ENCODE assay signal across 1 cellular context in genomic region chr15:75758071-75758872, GRCh38.
TF ChIP-seq lines count a peak whose summit lies in the region.

No MANE protein-coding gene starts in this region.

TF ChIP-seq in K562, 482 proteins besides CTCF, POLR2A, EP300 and RAD21 (continued from another document):
- TF ChIP-seq CREB5 (CRISPR knock-in tag; IDR thresholded peaks at IDR 0.05) (no peak), HES1 (IDR thresholded peaks at IDR 0.05; ENCODE audit: low read depth) (no peak), U2AF2 (optimal IDR thresholded peaks at IDR 0.05; ENCODE audit: low read depth, low read length) (no peak), TRIM24 (IDR thresholded peaks at IDR 0.05) (peak in 1 of 2 experiments; percentile 41; a peak in 2 of 4 replicates), SRSF3 (IDR thresholded peaks at IDR 0.05; ENCODE audit: insufficient read depth, low read length) (no peak), SAFB2 (IDR thresholded peaks at IDR 0.05; ENCODE audit: borderline replicate concordance, low read depth, low read length, severe bottlenecking) (no peak), L3MBTL2 (IDR thresholded peaks at IDR 0.05) (peak; percentile 78), U2AF1 (optimal IDR thresholded peaks at IDR 0.05; ENCODE audit: low read depth, low read length) (no peak), ASH1L (IDR thresholded peaks at IDR 0.05; ENCODE audit: borderline replicate concordance, low read depth, partially characterized antibody) (no peak), ZNF354B (CRISPR knock-in tag; IDR thresholded peaks at IDR 0.05) (no peak), CHCHD3 (CRISPR knock-in tag; IDR thresholded peaks at IDR 0.05) (no peak), MTA3 (IDR thresholded peaks at IDR 0.05; ENCODE audit: borderline replicate concordance) (no peak), NFE2L1 (tag; IDR thresholded peaks at IDR 0.05; ENCODE audit: borderline replicate concordance, low read depth) (no peak), SETDB1 (IDR thresholded peaks at IDR 0.05; ENCODE audit: low read length) (no peak), MBD2 (IDR thresholded peaks at IDR 0.05; ENCODE audit: borderline replicate concordance, low read depth) (no peak), REST (CRISPR knock-in tag; IDR thresholded peaks at IDR 0.05; ENCODE audit: low read depth) (no peak), ELK1 (CRISPR knock-in tag; IDR thresholded peaks at IDR 0.05) (no peak), ZNF146 (CRISPR knock-in tag; IDR thresholded peaks at IDR 0.05; ENCODE audit: unreplicated experiment) (no peak), CREM (IDR thresholded peaks at IDR 0.05; ENCODE audit: low read depth) (peak; percentile 57; the same call in 1 of the 2 replicates), ZC3H8 (IDR thresholded peaks at IDR 0.05) (no peak), ZNF444 (CRISPR knock-in tag; IDR thresholded peaks at IDR 0.05) (no peak), HSF4 (CRISPR knock-in tag; IDR thresholded peaks at IDR 0.05; ENCODE audit: borderline replicate concordance) (no peak), ZNF766 (CRISPR knock-in tag; conservative IDR thresholded peaks at IDR 0.05) (peak; percentile 49; the same call in 1 of the 2 replicates), NKRF (IDR thresholded peaks at IDR 0.05; ENCODE audit: borderline replicate concordance) (peak; percentile 64; the same call in 1 of the 2 replicates), ZHX1 (conservative IDR thresholded peaks at IDR 0.05; ENCODE audit: low read length) (no peak), ZNF436 (CRISPR knock-in tag; IDR thresholded peaks at IDR 0.05) (no peak), HDAC2 (IDR thresholded peaks at IDR 0.05) (0 out of 2 replicates have a peak, but pooled peaks have one; percentile 21), NR2C1 (IDR thresholded peaks at IDR 0.05) (peak; percentile 82), NR2C1 (tag; IDR thresholded peaks at IDR 0.05) (peak; percentile 81), FOS (IDR thresholded peaks at IDR 0.05; ENCODE audit: extremely low read depth, insufficient read length) (no peak), MIER1 (IDR thresholded peaks at IDR 0.05; ENCODE audit: low read depth) (no peak), RBM17 (IDR thresholded peaks at IDR 0.05; ENCODE audit: borderline replicate concordance, low read depth, low read length) (no peak), NR2C2 (CRISPR knock-in tag; IDR thresholded peaks at IDR 0.05) (no peak), NR2C2 (tag; IDR thresholded peaks at IDR 0.05) (peak; percentile 92), ZNF174 (CRISPR knock-in tag; IDR thresholded peaks at IDR 0.05) (no peak), ZNF41 (CRISPR knock-in tag; conservative IDR thresholded peaks at IDR 0.05) (no peak), RBM22 (IDR thresholded peaks at IDR 0.05; ENCODE audit: low read depth, low read length, poor library complexity, severe bottlenecking) (no peak), MEF2D (tag; conservative IDR thresholded peaks at IDR 0.05; ENCODE audit: low read depth) (no peak), VEZF1 (CRISPR knock-in tag; IDR thresholded peaks at IDR 0.05) (peak; percentile 75), CBFB (CRISPR knock-in tag; IDR thresholded peaks at IDR 0.05) (no peak), TARDBP (IDR thresholded peaks at IDR 0.05) (no peak), SMARCE1 (IDR thresholded peaks at IDR 0.05) (no peak), HMBOX1 (IDR thresholded peaks at IDR 0.05) (no peak), MAFF (IDR thresholded peaks at IDR 0.05; ENCODE audit: low read length) (no peak), AFF1 (IDR thresholded peaks at IDR 0.05; ENCODE audit: low read depth in 1 of 2, partially characterized antibody in 2 of 2) (peak in 1 of 2 experiments; percentile 68), GABPB1 (CRISPR knock-in tag; IDR thresholded peaks at IDR 0.05) (peak; percentile 70), IRF2 (CRISPR knock-in tag; IDR thresholded peaks at IDR 0.05) (no peak), HDAC1 (IDR thresholded peaks at IDR 0.05) (peak in 1 of 2 experiments; percentile 69; a peak in 2 of 4 replicates), NFIX (CRISPR knock-in tag; IDR thresholded peaks at IDR 0.05; ENCODE audit: low read depth) (no peak)
